ENCODE assay signal across 9 cellular contexts in the genomic region with DNA sequence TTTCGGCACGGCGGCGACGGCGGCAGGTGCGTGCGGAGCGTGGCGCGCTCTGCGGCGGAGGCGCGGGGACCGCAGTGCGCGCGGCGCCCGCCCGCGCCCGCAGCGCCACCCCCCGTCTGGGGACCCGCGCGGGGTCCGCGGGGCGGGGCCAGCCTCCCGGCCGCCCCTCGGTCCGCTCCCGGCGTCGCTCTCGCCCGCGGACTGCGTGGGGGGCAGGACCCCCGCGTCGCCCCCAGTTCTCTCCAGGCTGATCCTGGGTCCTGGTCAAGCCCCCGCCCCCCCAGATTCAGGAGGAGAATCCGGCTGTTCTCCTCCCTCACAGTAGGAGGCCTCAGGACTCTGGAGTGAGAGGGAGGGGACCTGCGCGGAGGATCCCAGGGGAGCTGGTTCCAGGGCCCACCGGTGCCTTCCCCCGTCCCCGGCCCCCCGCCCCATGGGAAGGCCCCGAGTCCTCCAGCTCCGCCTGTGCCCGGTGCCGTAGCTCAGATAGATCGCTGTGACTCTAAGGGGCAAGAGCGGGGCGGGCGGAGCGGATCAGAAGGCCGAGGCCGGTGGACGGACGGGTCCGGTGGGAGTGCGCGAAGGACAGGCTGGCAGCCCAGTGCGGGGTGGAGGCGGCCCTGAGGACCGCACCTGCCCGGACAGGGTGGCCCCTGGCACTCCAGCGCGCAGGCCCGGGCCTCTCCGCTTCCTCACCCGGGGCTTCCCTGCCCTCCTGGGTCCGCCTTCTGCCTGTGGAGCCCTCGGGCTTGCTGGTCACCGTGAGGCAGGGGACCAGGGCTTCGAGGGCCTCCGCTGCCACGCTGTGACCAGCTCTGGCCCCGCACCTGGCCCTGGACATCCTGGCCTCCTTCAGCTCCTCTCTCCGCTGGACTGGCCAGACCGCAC. TPM values are rescaled to one million over a fixed set of nuclear protein-coding genes. Genes with fewer than 3 reads are reported as not detected.
DNase-seq lines count a peak whose midpoint lies in the region; ATAC-seq and TF ChIP-seq lines count a peak whose summit lies in the region.
"Had no signal": no experiment of that assay in that cellular context is flagged by ENCODE, and none has a peak within 500 bp of the region (broad histone marks: within the 10 kb centered on the region; RNA-seq: fewer than 3 reads in every experiment).

A gene with protein sequence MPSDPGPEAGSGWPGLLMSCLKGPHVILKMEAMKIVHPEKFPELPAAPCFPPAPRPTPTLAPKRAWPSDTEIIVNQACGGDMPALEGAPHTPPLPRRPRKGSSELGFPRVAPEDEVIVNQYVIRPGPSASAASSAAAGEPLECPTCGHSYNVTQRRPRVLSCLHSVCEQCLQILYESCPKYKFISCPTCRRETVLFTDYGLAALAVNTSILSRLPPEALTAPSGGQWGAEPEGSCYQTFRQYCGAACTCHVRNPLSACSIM (minus strand): TSS at position 51 of the 888 bp plus-strand sequence. CDS start 1,028 bp downstream, outside the sequence.

- intact Hi-C loops in prostate gland (cut with DNase I) = no loop called here

- no peak for TF ChIP-seq EP300 in gastroesophageal sphincter (IDR thresholded peaks at IDR 0.05)

- ATAC-seq in HG02642 (IDR thresholded peaks at IDR 0.05; ENCODE audit: poor library complexity, unreplicated experiment) (peak; percentile 2), gastroesophageal sphincter (no peak), GM18858 (IDR thresholded peaks at IDR 0.05; ENCODE audit: unreplicated experiment) (no peak), GM18867 (IDR thresholded peaks at IDR 0.05; ENCODE audit: unreplicated experiment) (no peak)

- no peaks in the 10 kb centered on the region for H3K36me3 ChIP-seq in gastroesophageal sphincter
- no peaks in the 10 kb centered on the region for H3K36me3 ChIP-seq in prostate gland

- H3K4me1 ChIP-seq in gastroesophageal sphincter (peaks cover 0 to 55% (median 18%) of the 10 kb centered on the region in 3 donors), prostate gland (replicated peaks) (peaks cover 5% of the 10 kb centered on the region)

- peak within 1 kb of the TSS; percentile 47 for H3K4me3 ChIP-seq in WI38 (ENCODE audit: low read depth, low read length)
- peak within 1 kb of the TSS; percentile 64 to 79 for H3K4me3 ChIP-seq in gastroesophageal sphincter
- peak within 1 kb of the TSS; percentile 45 to 54 for H3K4me3 ChIP-seq in prostate gland

- no CpG with 5 or more reads among the region's 88 CpGs for WGBS in gastroesophageal sphincter (ENCODE audit: low coverage in 1 of 2), 2 donors
- 2% methylated on average over 10 of the region's 88 CpGs for WGBS in prostate gland

- DNase-seq in D341Med (ENCODE audit: low spot score) (peak; percentile 87), prostate gland (ENCODE audit: low spot score) (no peak), DMS79 (lab: John Stamatoyannopoulos, UW) (no peak)

- H3K27ac ChIP-seq in gastroesophageal sphincter = peak within 1 kb of the TSS; percentile 58 to 94 (median 90)
- H3K27ac ChIP-seq in prostate gland = peak within 1 kb of the TSS; percentile 76 to 78

- H3K27me3 ChIP-seq in gastroesophageal sphincter (peaks cover 15% of the 10 kb centered on the region), prostate gland (replicated peaks; ENCODE audit: insufficient read depth) (no peaks in the 10 kb centered on the region)

- no peak for TF ChIP-seq CTCF in WI38 (IDR thresholded peaks at IDR 0.05; ENCODE audit: low read depth, low read length)
- peak in 2 of 4 experiments; percentile 7 to 8 for TF ChIP-seq CTCF in gastroesophageal sphincter (IDR thresholded peaks at IDR 0.05)
- no peak for TF ChIP-seq CTCF in prostate gland (IDR thresholded peaks at IDR 0.05)

- no peak for TF ChIP-seq POLR2A in gastroesophageal sphincter (IDR thresholded peaks at IDR 0.05)
- TF ChIP-seq POLR2A in prostate gland (IDR thresholded peaks at IDR 0.05) = no peak

- no peaks in the 10 kb centered on the region for H3K9me3 ChIP-seq in gastroesophageal sphincter
- H3K9me3 ChIP-seq in prostate gland = no peaks in the 10 kb centered on the region

RNA-seq across cellular contexts. Expression of the gene that starts here (rescaled TPM):
- total RNA-seq in gastroesophageal sphincter (1 to 10 TPM in 3 of 4 donors, not detected in 1; 1.6 to 5.3 (median 3.1) TPM), prostate gland (1 to 10 TPM; 3.8 to 6.2 TPM)
- total RNA-seq: RPMI7951 had no signal
